ENCODE assay signal across 20 cellular contexts in genomic region chr17:55784666-55785065, GRCh38. TPM values are rescaled to one million over a fixed set of nuclear protein-coding genes. Genes with fewer than 3 reads are reported as not detected.
DNase-seq lines count a peak whose midpoint lies in the region; ATAC-seq, FAIRE-seq and TF ChIP-seq lines count a peak whose summit lies in the region.
"Had no signal": no experiment of that assay in that cellular context is flagged by ENCODE, and none has a peak within 500 bp of the region (broad histone marks: within the 10 kb centered on the region; RNA-seq: fewer than 3 reads in every experiment).

No MANE protein-coding gene starts in this region.

- intact Hi-C loops in K562 (cut with micrococcal nuclease) = loop anchor here (5.0 kb wide), 1 partner anchor 33 kb away; no protein-coding TSS in a partner anchor

- BruUV-seq in K562 (replicated peaks; lab: Mats Ljungman, UMichigan) = no TSS peak

- H3K36me3 ChIP-seq in BLaER1 treated with 17β-estradiol and CSF1 and Interleukin-3, amounts not matched to agents 10 nM and 100 nM = peaks cover 0 to 3% (median 0%) of the 10 kb centered on the region in 11 experiments; a peak in 2 of 22 replicates
- H3K36me3 ChIP-seq in K562 (ENCODE audit: control insufficient read depth, insufficient read depth, low read length) (no peaks in the 10 kb centered on the region), skeletal muscle tissue (ENCODE audit: control insufficient read depth in 3 of 3, insufficient read depth in 3 of 3, low read length in 3 of 3) (no peaks in the 10 kb centered on the region)

- ATAC-seq in K562 (peak; percentile 73), HG03045 (IDR thresholded peaks at IDR 0.05; ENCODE audit: unreplicated experiment) (no peak)
- ATAC-seq: CD8-positive, alpha-beta T cell; GM23338; PC-3 had no signal

- TF ChIP-seq CTCF in HL-60 (IDR thresholded peaks at IDR 0.05; ENCODE audit: insufficient read depth, low read length) (no peak), K562 (IDR thresholded peaks at IDR 0.05 in 2 of 3, conservative IDR thresholded peaks at IDR 0.05 in 1 of 3; ENCODE audit: insufficient read depth in 2 of 3, low read depth in 1 of 3, low read length in 3 of 3) (no peak)

- TF ChIP-seq EP300 in K562 (IDR thresholded peaks at IDR 0.05; ENCODE audit: low read length) = no peak

- no peak overlapping the region for H3K4me3 ChIP-seq in BLaER1 treated with 17β-estradiol and CSF1 and Interleukin-3, amounts not matched to agents 10 nM and 100 nM
- H3K4me3 ChIP-seq in HL-60 (replicated peaks; ENCODE audit: insufficient read depth, low read length) (no peak overlapping the region), K562 (no peak overlapping the region), skeletal muscle tissue (ENCODE audit: low read length in 3 of 3) (no peak overlapping the region)
- H3K4me3 ChIP-seq: GM23338 had no signal

- no peak for TF ChIP-seq POLR2A in K562 (conservative IDR thresholded peaks at IDR 0.05)

- 21% methylated on average over 2 of the region's 2 CpGs for WGBS in K562 (ENCODE audit: insufficient coverage, low coverage, missing lambda C conversion rate)

- H3K9me1 ChIP-seq in K562 (ENCODE audit: control insufficient read depth, insufficient read depth, low read length) = no peaks in the 10 kb centered on the region

- no peaks in the 10 kb centered on the region for H4K20me1 ChIP-seq in BLaER1 treated with 17β-estradiol and CSF1 and Interleukin-3, amounts not matched to agents 10 nM and 100 nM
- H4K20me1 ChIP-seq in K562 (replicated peaks; ENCODE audit: control insufficient read depth, insufficient read depth, low read length) = no peaks in the 10 kb centered on the region

- in situ Hi-C loops in K562 (cut with MboI) = no loop called here

- no peak for TF ChIP-seq RAD21 in K562 (CRISPR knock-in tag; conservative IDR thresholded peaks at IDR 0.05 in 1 of 2, IDR thresholded peaks at IDR 0.05 in 1 of 2)

- peaks cover 16 to 50% (median 33%) of the 10 kb centered on the region in 11 experiments for H3K9me3 ChIP-seq in BLaER1 treated with 17β-estradiol and CSF1 and Interleukin-3, amounts not matched to agents 10 nM and 100 nM (replicated peaks in 1 of 11)
- H3K9me3 ChIP-seq in K562 (replicated peaks; ENCODE audit: control insufficient read depth, insufficient read depth, low read depth, low read length) (no peaks in the 10 kb centered on the region), skeletal muscle tissue (ENCODE audit: control insufficient read depth in 3 of 3, low read length in 3 of 3) (no peaks in the 10 kb centered on the region)

- no peaks in the 10 kb centered on the region for H3K27me3 ChIP-seq in BLaER1 treated with 17β-estradiol and CSF1 and Interleukin-3, amounts not matched to agents 10 nM and 100 nM
- H3K27me3 ChIP-seq in HL-60 (ENCODE audit: insufficient read depth, poor library complexity, severe bottlenecking) (no peaks in the 10 kb centered on the region), K562 (ENCODE audit: control insufficient read depth in 2 of 2, insufficient read depth in 2 of 2, low read length in 2 of 2) (no peaks in the 10 kb centered on the region), skeletal muscle tissue (ENCODE audit: control insufficient read depth in 3 of 3, insufficient read depth in 3 of 3, low read length in 3 of 3) (no peaks in the 10 kb centered on the region)

- DNase-seq in HL-60 (ENCODE audit: low read depth in 1 of 2, low spot score in 1 of 2) (no peak), K562 (ENCODE audit: extremely low read depth in 1 of 4, low spot score in 3 of 4) (no peak), NOMO-1 treated with DMSO at 0.1 percent for 48 hours (lab: John Stamatoyannopoulos, UW; ENCODE audit: unreplicated experiment) (no peak), caudate nucleus (lab: John Stamatoyannopoulos, UW) (no peak)
- DNase-seq: ACHN; Calu3; CD8-positive, alpha-beta T cell; MM.1S; NCI-H1105 treated with DMSO at 0.1 percent for 48 hours; NCI-H226; PC-3; RPMI8226; SHP77 had no signal

- no peaks in the 10 kb centered on the region for H3K79me2 ChIP-seq in K562 (ENCODE audit: control insufficient read depth, insufficient read depth, low read length)

- H3K27ac ChIP-seq in BLaER1 treated with 17β-estradiol and CSF1 and Interleukin-3, amounts not matched to agents 10 nM and 100 nM = peak overlapping the region; percentile 43 to 99 (median 95); a peak in 20 of 22 replicates
- H3K27ac ChIP-seq in HL-60 (replicated peaks) (peak overlapping the region; percentile 44), K562 (ENCODE audit: extremely low read depth, low read depth, low read length) (peak overlapping the region; percentile 14; the same call in 1 of the 3 replicates), skeletal muscle tissue (ENCODE audit: low read depth, low read length) (peak overlapping the region; percentile 20), caudate nucleus (ENCODE audit: low read depth, low read length) (no peak overlapping the region)
- H3K27ac ChIP-seq: SK-N-MC had no signal

- peak overlapping the region in 7 of 11 experiments; percentile 28 to 87 (median 82); a peak in 13 of 22 replicates for H3K9ac ChIP-seq in BLaER1 treated with 17β-estradiol and CSF1 and Interleukin-3, amounts not matched to agents 10 nM and 100 nM
- no peak overlapping the region for H3K9ac ChIP-seq in K562 (ENCODE audit: insufficient read depth in 1 of 2, low read depth in 2 of 2, low read length in 2 of 2)
- no peak overlapping the region for H3K9ac ChIP-seq in skeletal muscle tissue (ENCODE audit: low read depth in 1 of 3, low read length in 3 of 3)

- peak overlapping the region; percentile 23 to 84 (median 64); a peak in 19 of 22 replicates for H3K4me2 ChIP-seq in BLaER1 treated with 17β-estradiol and CSF1 and Interleukin-3, amounts not matched to agents 10 nM and 100 nM
- H3K4me2 ChIP-seq in K562 (ENCODE audit: insufficient read depth, low read length) = no peak overlapping the region
- H3K4me2 ChIP-seq: GM23338 had no signal

- POLR2A ChIA-PET in K562 (lab: Yijun Ruan, JAX) = interaction anchor here (1.0 kb wide), 1 partner anchor 14 kb away, joined by 5 read pairs; no protein-coding TSS in a partner anchor

- CTCF ChIA-PET in K562 (lab: Yijun Ruan, JAX; ENCODE audit: low intra/inter-chr PET ratio) = no interaction called here

- FAIRE-seq in K562 (lab: Jason Lieb, UNC) = no peak
- FAIRE-seq: G401.6, GM18507 had no signal

- H2AFZ ChIP-seq in K562 (ENCODE audit: low read depth, low read length) = 0 out of 2 replicates have a peak overlapping the region, but pooled peaks have one; percentile 14
- H2AFZ ChIP-seq: GM23338 had no signal

- peaks cover 44 to 84% (median 65%) of the 10 kb centered on the region in 10 experiments for H3K4me1 ChIP-seq in BLaER1 treated with 17β-estradiol and CSF1 and Interleukin-3, amounts not matched to agents 10 nM and 100 nM
- peaks cover 5 to 19% of the 10 kb centered on the region in 2 experiments; a peak in 3 of 5 replicates for H3K4me1 ChIP-seq in K562 (replicated peaks in 1 of 2; ENCODE audit: control insufficient read depth in 2 of 2, insufficient read depth in 2 of 2, low read length in 2 of 2)
- peaks cover 8 to 19% (median 18%) of the 10 kb centered on the region in 3 donors for H3K4me1 ChIP-seq in skeletal muscle tissue (ENCODE audit: control insufficient read depth in 3 of 3, insufficient read depth in 3 of 3, low read length in 3 of 3)

TF ChIP-seq in K562, 482 proteins besides CTCF, POLR2A, EP300 and RAD21:
- TF ChIP-seq SPI1 (IDR thresholded peaks at IDR 0.05; ENCODE audit: borderline replicate concordance, low read depth, low read length) (peak; percentile 72; the same call in 1 of the 2 replicates), TFAM (CRISPR knock-in tag; conservative IDR thresholded peaks at IDR 0.05) (no peak)

RNA-seq across cellular contexts. Expression of gene PCTP, which starts 33.8 kb away (rescaled TPM):
- total RNA-seq in K562 (2011; cell fraction: chromatin; rRNA removed; ENCODE audit: low replicate concordance) = 19.4 and 28.2 TPM in 2 replicates
- 14.7 and 19.2 TPM in 2 replicates for total RNA-seq in K562 (2011; cell fraction: nucleolus; rRNA removed)
- total RNA-seq in K562 (2011; cell fraction: nucleoplasm; rRNA removed) = 24.1 and 28.7 TPM in 2 replicates
- total RNA-seq in K562 (2014; rRNA removed) (39.8 and 41.2 TPM in 2 replicates), K562 (2014; rRNA removed; fragmentation: Illumina TruSeq; extraction: Trizol) (42.7 and 43.3 TPM in 2 replicates), K562 (2015; rRNA removed; fragmentation: Illumina TruSeq; extraction: Trizol) (48.6 and 48.8 TPM in 2 replicates), K562 (2021) (33.1 and 33.8 TPM in 2 replicates), skeletal muscle tissue (13.6 TPM)
- polyA plus RNA-seq in K562 (2011; rRNA removed) (53.4 and 62.3 TPM in 2 replicates), K562 (2014; fragmentation: Illumina TruSeq; extraction: Trizol) (55.5 and 62.2 TPM in 2 replicates), K562 (2014; fragmentation: Nextera tagmentation; extraction: Ambion mirVana) (10 to 100 TPM; 10.9 to 12.4 TPM), K562 (2014; rRNA removed) (37.4 and 47.1 TPM in 2 replicates)
- 30.1 and 56.9 TPM in 2 replicates for polyA plus RNA-seq in K562 (2011; cell fraction: cytosol; rRNA removed)
- polyA plus RNA-seq in K562 (2011; cell fraction: nucleus; rRNA removed) = 18.4 and 28.6 TPM in 2 replicates
- 44.4 and 45.6 TPM in 2 replicates for polyA plus RNA-seq in K562 (2012)
- 53.5 and 54.3 TPM in 2 replicates for polyA minus RNA-seq in K562 (2011; rRNA and poly(A)+ RNA removed)
- polyA minus RNA-seq in K562 (2011; cell fraction: cytosol; rRNA and poly(A)+ RNA removed) = 14.6 and 16.9 TPM in 2 replicates
- polyA minus RNA-seq in K562 (2011; cell fraction: nucleus; rRNA and poly(A)+ RNA removed) = 15.3 and 29.4 TPM in 2 replicates

Comparison
In these comparisons a context has a peak if more than half of its experiments do, and no peak if none do; other contexts are left out.
1. H3K9ac ChIP-seq: peak in BLaER1 treated with 17β-estradiol and CSF1 and Interleukin-3, amounts not matched to agents 10 nM and 100 nM (7 of 11); none in K562 (0 of 2) and skeletal muscle tissue (0 of 3).